ENCODE assay signal across 2 cellular contexts in genomic region chr17:8163978-8164814, GRCh38.
A peak's percentile ranks its signal among the peaks of the same experiment; 100 is the strongest.
TF ChIP-seq lines count a peak whose summit lies in the region.

No MANE protein-coding gene starts in this region.

TF ChIP-seq in H1, 55 proteins besides CTCF, POLR2A, EP300 and RAD21:
- TF ChIP-seq ATF3 (IDR thresholded peaks at IDR 0.05; ENCODE audit: insufficient read depth, low read depth, low read length), result 0 out of 2 replicates have a peak, but pooled peaks have one; percentile 6
- no peak for TF ChIP-seq RNF2 (IDR thresholded peaks at IDR 0.05; ENCODE audit: borderline replicate concordance, low read depth, low read length, missing control alignments, poor library complexity, severe bottlenecking)

TF ChIP-seq in HEK293T, 16 proteins besides CTCF, POLR2A, EP300 and RAD21:
- TF ChIP-seq FOXK2 (IDR thresholded peaks at IDR 0.05) (no peak), ARNT (IDR thresholded peaks at IDR 0.05) (no peak), FOXA1 (IDR thresholded peaks at IDR 0.05) (no peak), BHLHE40 (IDR thresholded peaks at IDR 0.05; ENCODE audit: borderline replicate concordance) (no peak), LEF1 (IDR thresholded peaks at IDR 0.05; ENCODE audit: borderline replicate concordance) (no peak)
